In genomic region chr9:91060520-91061343, GRCh38 we compare ENCODE assay signal across 8 cellular contexts.
DNase-seq lines count a peak whose midpoint lies in the region; ATAC-seq and TF ChIP-seq lines count a peak whose summit lies in the region.

No MANE protein-coding gene starts in this region.

- ATAC-seq in GM18505 (IDR thresholded peaks at IDR 0.05; ENCODE audit: unreplicated experiment) = no peak
- ATAC-seq in stimulated activated memory B cell treated with anti-CD40 and anti-IgM and Interleukin-4, amounts not matched to agents 10 μg/mL and 1 μg/mL and 100 μg/mL, for 72 hours = no peak

- no peaks in the 10 kb centered on the region for H3K4me1 ChIP-seq in Peyer's patch

- H3K9me3 ChIP-seq in Peyer's patch = no peaks in the 10 kb centered on the region

- peaks cover 5% of the 10 kb centered on the region for H3K27me3 Mint-ChIP-seq in stimulated activated naive CD8-positive, alpha-beta T cell treated with anti-CD3 and anti-CD28 coated beads, Interleukin-15, Interleukin-2, amounts not matched to agents 100 ng/mL and 50 ng/mL, for 24 hours
- H3K27me3 Mint-ChIP-seq in stimulated activated memory B cell treated with anti-CD40 and anti-IgM and Interleukin-4, amounts not matched to agents 10 μg/mL and 1 μg/mL and 100 μg/mL, for 72 hours = peaks cover 3% of the 10 kb centered on the region

- no peaks in the 10 kb centered on the region for H3K36me3 ChIP-seq in Peyer's patch

- intact Hi-C loops in posterior cingulate gyrus (cut with DNase I) = no loop called here

- H3K4me3 ChIP-seq in Peyer's patch = no peak overlapping the region

- no peak for TF ChIP-seq CTCF in Peyer's patch (IDR thresholded peaks at IDR 0.05)

- H3K4me3 Mint-ChIP-seq in stimulated activated naive CD8-positive, alpha-beta T cell treated with anti-CD3 and anti-CD28 coated beads, Interleukin-15, Interleukin-2, amounts not matched to agents 100 ng/mL and 50 ng/mL, for 24 hours = peak overlapping the region; percentile 12
- H3K4me3 Mint-ChIP-seq in stimulated activated memory B cell treated with anti-CD40 and anti-IgM and Interleukin-4, amounts not matched to agents 10 μg/mL and 1 μg/mL and 100 μg/mL, for 72 hours = no peak overlapping the region

- peak; percentile 80 for DNase-seq in HPDE6-E6E7 (ENCODE audit: extremely low spot score)
- no peak for DNase-seq in Peyer's patch
- DNase-seq in glomerular visceral epithelial cell (ENCODE audit: extremely low spot score) = peak; percentile 76
- no peak for DNase-seq in nucleus accumbens (lab: John Stamatoyannopoulos, UW)
- no peak for DNase-seq in posterior cingulate gyrus

- no peaks in the 10 kb centered on the region for H3K36me3 Mint-ChIP-seq in stimulated activated naive CD8-positive, alpha-beta T cell treated with anti-CD3 and anti-CD28 coated beads, Interleukin-15, Interleukin-2, amounts not matched to agents 100 ng/mL and 50 ng/mL, for 24 hours (ENCODE audit: low read depth)
- H3K36me3 Mint-ChIP-seq in stimulated activated memory B cell treated with anti-CD40 and anti-IgM and Interleukin-4, amounts not matched to agents 10 μg/mL and 1 μg/mL and 100 μg/mL, for 72 hours = no peaks in the 10 kb centered on the region

- peak overlapping the region; percentile 26 to 31 (median 29) for H3K27ac ChIP-seq in Peyer's patch

- no peak for TF ChIP-seq POLR2A in Peyer's patch (IDR thresholded peaks at IDR 0.05)
- no peak for TF ChIP-seq POLR2A in GM18505 (IDR thresholded peaks at IDR 0.05; ENCODE audit: borderline replicate concordance, extremely low read depth, insufficient read depth, insufficient read length)

- H3K27ac Mint-ChIP-seq in stimulated activated naive CD8-positive, alpha-beta T cell treated with anti-CD3 and anti-CD28 coated beads, Interleukin-15, Interleukin-2, amounts not matched to agents 100 ng/mL and 50 ng/mL, for 24 hours = peak overlapping the region; percentile 75
- H3K27ac Mint-ChIP-seq in stimulated activated memory B cell treated with anti-CD40 and anti-IgM and Interleukin-4, amounts not matched to agents 10 μg/mL and 1 μg/mL and 100 μg/mL, for 72 hours = no peak overlapping the region

- H3K4me1 Mint-ChIP-seq in stimulated activated naive CD8-positive, alpha-beta T cell treated with anti-CD3 and anti-CD28 coated beads, Interleukin-15, Interleukin-2, amounts not matched to agents 100 ng/mL and 50 ng/mL, for 24 hours (ENCODE audit: low read depth) = peaks cover 57% of the 10 kb centered on the region
- peaks cover 39% of the 10 kb centered on the region for H3K4me1 Mint-ChIP-seq in stimulated activated memory B cell treated with anti-CD40 and anti-IgM and Interleukin-4, amounts not matched to agents 10 μg/mL and 1 μg/mL and 100 μg/mL, for 72 hours

- H3K9me3 Mint-ChIP-seq in stimulated activated naive CD8-positive, alpha-beta T cell treated with anti-CD3 and anti-CD28 coated beads, Interleukin-15, Interleukin-2, amounts not matched to agents 100 ng/mL and 50 ng/mL, for 24 hours = no peaks in the 10 kb centered on the region
- H3K9me3 Mint-ChIP-seq in stimulated activated memory B cell treated with anti-CD40 and anti-IgM and Interleukin-4, amounts not matched to agents 10 μg/mL and 1 μg/mL and 100 μg/mL, for 72 hours = no peaks in the 10 kb centered on the region

- no peaks in the 10 kb centered on the region for H3K27me3 ChIP-seq in Peyer's patch

Comparison
In these comparisons a context has a peak if more than half of its experiments do, and no peak if none do; other contexts are left out.
1. DNase-seq: peak in HPDE6-E6E7 (single experiment) and glomerular visceral epithelial cell (single experiment); none in Peyer's patch (0 of 3), nucleus accumbens (0 of 56) and posterior cingulate gyrus (0 of 10).